1 cellular context compared by ENCODE assay signal in genomic region chr21:42715427-42715826, GRCh38.
TF ChIP-seq lines count a peak whose summit lies in the region.

No MANE protein-coding gene starts in this region.

TF ChIP-seq in HepG2, 621 proteins besides CTCF, POLR2A, EP300 and RAD21 (continued from another document):
- TF ChIP-seq MED1 (CRISPR knock-in tag; IDR thresholded peaks at IDR 0.05) (peak; percentile 72), ARID3A (IDR thresholded peaks at IDR 0.05; ENCODE audit: low read depth, low read length) (0 out of 2 replicates have a peak, but pooled peaks have one; percentile 44)
